ENCODE assay signal across 8 cellular contexts in the genomic region with DNA sequence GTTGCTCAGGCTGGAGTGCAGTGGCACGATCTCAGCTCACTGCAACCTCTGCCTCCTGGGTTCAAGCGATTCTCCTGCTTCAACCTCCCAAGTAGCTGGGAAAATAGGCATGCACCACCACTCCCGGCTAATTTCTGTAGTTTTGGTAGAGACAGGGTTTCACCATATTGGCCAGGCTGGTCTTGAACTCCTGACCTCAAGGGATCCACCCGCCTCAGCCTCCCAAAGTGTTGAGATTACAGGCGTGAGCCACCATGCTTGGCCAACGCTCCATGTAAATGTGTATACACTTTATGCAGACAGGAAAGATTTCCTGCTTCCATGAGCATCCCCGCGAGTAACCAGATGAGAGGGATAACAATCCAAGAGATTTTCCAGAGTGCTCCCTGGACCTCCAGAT. TPM values are rescaled to one million over a fixed set of nuclear protein-coding genes. Genes with fewer than 3 reads are reported as not detected.
A peak's percentile ranks its signal among the peaks of the same experiment; 100 is the strongest.
DNase-seq lines count a peak whose midpoint lies in the region; ATAC-seq, FAIRE-seq and TF ChIP-seq lines count a peak whose summit lies in the region.
"Not testable (repeated sequence)": the region's sequence is repeated elsewhere in the genome, so short reads cannot be mapped to it uniquely, and the experiment has no call there.
"Had no signal": no experiment of that assay in that cellular context is flagged by ENCODE, and none has a peak within 500 bp of the region (broad histone marks: within the 10 kb centered on the region; RNA-seq: fewer than 3 reads in every experiment).

No MANE protein-coding gene starts in this region.

- H3K4ac ChIP-seq in H1 (replicated peaks; ENCODE audit: insufficient read length, low read depth, low read length), result not testable (repeated sequence)

- H3K27ac ChIP-seq in H1 (ENCODE audit: low read depth, low read length), result not testable (repeated sequence)
- H3K27ac ChIP-seq in HepG2 (ENCODE audit: extremely low read length, insufficient read depth, low read length) (peak overlapping the region; percentile 92), pancreas (peak overlapping the region in 3 of 4 donors; percentile 41 to 76 (median 70)), testis (peak overlapping the region; percentile 47 to 69)

- H4K20me1 ChIP-seq in H1 (replicated peaks in 1 of 2; ENCODE audit: control insufficient read depth in 1 of 2, insufficient read depth in 2 of 2, low read length in 2 of 2); HepG2 (ENCODE audit: insufficient read depth, low read length): not testable (repeated sequence)

- H3K4me3 Mint-ChIP-seq in chondrocyte (ENCODE audit: unreplicated experiment), result not testable (repeated sequence)

- not testable (repeated sequence) for H3K9me3 ChIP-seq in adipocyte (ENCODE audit: control insufficient read depth, low read length); H1 (ENCODE audit: insufficient read depth in 2 of 2, low read depth in 1 of 2, low read length in 1 of 2); HepG2 (ENCODE audit: low read length); pancreas; testis

- H3K27me3 ChIP-seq in adipocyte (replicated peaks; ENCODE audit: control insufficient read depth, insufficient read depth, low read length); H1 (replicated peaks in 1 of 4; ENCODE audit: control insufficient read depth in 3 of 4, extremely low read depth in 1 of 4, insufficient read depth in 3 of 4, low read length in 3 of 4); HepG2 (ENCODE audit: control insufficient read depth in 1 of 2, insufficient read depth in 2 of 2, low read length in 2 of 2); pancreas; testis: not testable (repeated sequence)

- H2BK12ac ChIP-seq in H1 (ENCODE audit: low read depth, low read length), result peak overlapping the region; percentile 85; the same call in 1 of the 2 replicates

- H3K14ac ChIP-seq in H1 (ENCODE audit: insufficient read length), result not testable (repeated sequence)

- not testable (repeated sequence) for BruUV-seq in HepG2 (replicated peaks; lab: Mats Ljungman, UMichigan)

- ATAC-seq in HepG2, pancreas: not testable (repeated sequence)

- in situ Hi-C loops in HepG2 (cut with HindIII; ENCODE audit: extremely low pct_ligation_motif_present, low pct_unique_long_range_greater_than_20kb), result loop anchor here (5.0 kb wide), 1 partner anchor 35 kb away; a partner anchor contains a TSS

- H3K36me3 ChIP-seq in adipocyte (ENCODE audit: control insufficient read depth, insufficient read depth, low read length, severe bottlenecking); H1 (ENCODE audit: control insufficient read depth in 2 of 4, insufficient read depth in 4 of 4, low read length in 3 of 4); HepG2 (replicated peaks in 1 of 2; ENCODE audit: control insufficient read depth in 1 of 2, insufficient read depth in 2 of 2, low read length in 2 of 2); pancreas; testis (ENCODE audit: low read depth, missing control alignments): not testable (repeated sequence)

- H3K4me1 Mint-ChIP-seq in chondrocyte (ENCODE audit: low read depth), result peaks cover 38% of the 10 kb centered on the region

- not testable (repeated sequence) for H4K91ac ChIP-seq in H1 (replicated peaks; ENCODE audit: insufficient read length, low read length)

- H3K27ac Mint-ChIP-seq in chondrocyte (ENCODE audit: unreplicated experiment), result peak overlapping the region; percentile 62

- not testable (repeated sequence) for H4K5ac ChIP-seq in H1 (ENCODE audit: insufficient read length, low read depth, low read length)

- H3K18ac ChIP-seq in H1 (ENCODE audit: extremely low read depth, low read length), result not testable (repeated sequence)

- H2AFZ ChIP-seq in H1 (ENCODE audit: low read length); HepG2 (ENCODE audit: low read length): not testable (repeated sequence)

- peaks cover 10% of the 10 kb centered on the region for H3K9me3 Mint-ChIP-seq in chondrocyte (ENCODE audit: low read depth)

- TF ChIP-seq RAD21 in H1 (IDR thresholded peaks at IDR 0.05 in 1 of 2, conservative IDR thresholded peaks at IDR 0.05 in 1 of 2; ENCODE audit: low read depth in 2 of 2, low read length in 2 of 2); HepG2 (CRISPR knock-in tag; IDR thresholded peaks at IDR 0.05): not testable (repeated sequence)

- H2BK15ac ChIP-seq in H1 (ENCODE audit: low read length), result not testable (repeated sequence)

- H2BK5ac ChIP-seq in H1 (ENCODE audit: low read depth, low read length), result not testable (repeated sequence)

- H2BK20ac ChIP-seq in H1 (ENCODE audit: low read length), result 0 out of 2 replicates have a peak overlapping the region, but pooled peaks have one; percentile 23

- not testable (repeated sequence) for H3K4me3 ChIP-seq in adipocyte (ENCODE audit: low read length); H1 (ENCODE audit: extremely low read depth in 1 of 4, insufficient read depth in 2 of 4, low read depth in 3 of 4, low read length in 4 of 4); pancreas; testis
- H3K4me3 ChIP-seq in HepG2 (replicated peaks in 1 of 3; ENCODE audit: insufficient read depth in 1 of 3, low read depth in 2 of 3, low read length in 3 of 3), result 0 out of 6 replicates have a peak overlapping the region, but pooled peaks of 1 of the 3 experiments have one; percentile 19

- 90% methylated on average over 8 of the region's 8 CpGs; no CpG with 5 or more reads in 1 of the 2 experiments for WGBS in H1 (ENCODE audit: extremely low coverage in 1 of 2, insufficient coverage in 1 of 2, insufficient read length in 1 of 2, insufficient replicate concordance in 2 of 2, low coverage in 1 of 2, low lambda C conversion rate in 2 of 2, missing lambda C conversion rate in 1 of 2), 2 experiments
- 72% methylated on average over 8 of the region's 8 CpGs for WGBS in HepG2 (ENCODE audit: low lambda C conversion rate)
- WGBS in pancreas, 2 donors, result 90 to 92% methylated on average over 8 of the region's 8 CpGs
- WGBS in testis, 2 donors, result 74 to 76% methylated on average over 8 of the region's 8 CpGs

- not testable (repeated sequence) for H3K36me3 Mint-ChIP-seq in chondrocyte (ENCODE audit: low read depth)

- H3K4me1 ChIP-seq in adipocyte (ENCODE audit: control insufficient read depth, insufficient read depth, low read length) (peaks cover 37% of the 10 kb centered on the region), H1 (replicated peaks in 1 of 4; ENCODE audit: control insufficient read depth in 3 of 4, insufficient read depth in 4 of 4, low read length in 3 of 4) (peaks cover 3 to 16% (median 6%) of the 10 kb centered on the region in 4 experiments), HepG2 (ENCODE audit: insufficient read depth, low read length) (peaks cover 88% of the 10 kb centered on the region), pancreas (peaks cover 9 to 25% (median 22%) of the 10 kb centered on the region in 3 donors), testis (peaks cover 34% of the 10 kb centered on the region)

- H3K23me2 ChIP-seq in H1 (ENCODE audit: low read depth, low read length), result not testable (repeated sequence)

- H2BK120ac ChIP-seq in H1 (replicated peaks; ENCODE audit: low read depth, low read length), result peak overlapping the region; percentile 14

- not testable (repeated sequence) for FAIRE-seq in H1 (lab: Jason Lieb, UNC); HepG2 (lab: Jason Lieb, UNC); pancreas (lab: Jason Lieb, UNC)

- not testable (repeated sequence) for H3K27me3 Mint-ChIP-seq in chondrocyte (ENCODE audit: low read depth)

- not testable (repeated sequence) for H3K79me1 ChIP-seq in H1 (ENCODE audit: low read depth, low read length)

- H4K8ac ChIP-seq in H1 (ENCODE audit: extremely low read depth, insufficient read depth, low read length), result not testable (repeated sequence)

- H3K9ac ChIP-seq in adipocyte (ENCODE audit: low read length) (peak overlapping the region; percentile 58), HepG2 (ENCODE audit: insufficient read depth, low read depth, low read length) (peak overlapping the region; percentile 75)
- H3K9ac ChIP-seq in H1 (replicated peaks in 1 of 4; ENCODE audit: extremely low read depth in 1 of 4, low read depth in 3 of 4, low read length in 3 of 4), result not testable (repeated sequence)

- POLR2A ChIA-PET in H1 (lab: Charles Lee; ENCODE audit: partially characterized antibody), result interaction anchor here (1.3 to 2.8 kb wide), 4 partner anchors 8 to 38 kb away, joined by 3 to 15 read pairs (median 6); a partner anchor contains a TSS
- POLR2A ChIA-PET in HepG2 (lab: Yijun Ruan, JAX), result interaction anchor here (1.0 to 18.6 kb wide), 7 partner anchors 9 to 98 kb away, joined by 3 to 518 read pairs (median 4); a partner anchor contains a TSS

- not testable (repeated sequence) for H3K79me2 ChIP-seq in H1 (ENCODE audit: control insufficient read depth in 1 of 2, insufficient read depth in 2 of 2, low read length in 2 of 2); HepG2 (ENCODE audit: insufficient read depth, low read length)

- not testable (repeated sequence) for H3K56ac ChIP-seq in H1 (replicated peaks; ENCODE audit: insufficient read length, low read depth, low read length)

- CTCF ChIA-PET in H1 (lab: Charles Lee; ENCODE audit: partially characterized antibody), result interaction anchor here (1.3 to 2.2 kb wide), 4 partner anchors 52 to 106 kb away, joined by 3 to 7 read pairs (median 4); no protein-coding TSS in a partner anchor
- CTCF ChIA-PET in HepG2 (lab: Yijun Ruan, JAX; ENCODE audit: low intra/inter-chr PET ratio, low total read pairs), result not testable (repeated sequence)

- DNase-seq in adipocyte (ENCODE audit: low read depth); chondrocyte (ENCODE audit: low spot score); H1 (ENCODE audit: low read depth in 1 of 2, low spot score in 2 of 2); HepG2 (ENCODE audit: low spot score); pancreas; testis: not testable (repeated sequence)
- peak; percentile 41 for DNase-seq in mesenteric fat pad (ENCODE audit: low spot score)

- not testable (repeated sequence) for TF ChIP-seq EP300 in H1 (IDR thresholded peaks at IDR 0.05; ENCODE audit: borderline replicate concordance in 1 of 2, low read depth in 2 of 2, low read length in 2 of 2); HepG2 (IDR thresholded peaks at IDR 0.05; ENCODE audit: low read depth in 2 of 2, low read length in 2 of 2); HepG2 (CRISPR knock-in tag; IDR thresholded peaks at IDR 0.05; ENCODE audit: borderline replicate concordance)

- intact Hi-C loops in HepG2 (cut with micrococcal nuclease; ENCODE audit: unreplicated experiment), result loop anchor here (10.0 kb wide), 1 partner anchor 53 kb away; no protein-coding TSS in a partner anchor
- intact Hi-C loops in pancreas (cut with DNase I); testis (cut with DNase I; ENCODE audit: low total_unique reads): not testable (repeated sequence)

- not testable (repeated sequence) for TF ChIP-seq POLR2A in H1 (IDR thresholded peaks at IDR 0.05; ENCODE audit: control extremely low read depth in 1 of 2, low read depth in 2 of 2, low read length in 2 of 2); HepG2 (IDR thresholded peaks at IDR 0.05; ENCODE audit: insufficient read depth in 1 of 2, low read depth in 2 of 2, low read length in 2 of 2); testis (IDR thresholded peaks at IDR 0.05)

- not testable (repeated sequence) for H2AK5ac ChIP-seq in H1 (ENCODE audit: low read depth, low read length)

- not testable (repeated sequence) for TF ChIP-seq CTCF in chondrocyte (IDR thresholded peaks at IDR 0.05); H1 (IDR thresholded peaks at IDR 0.05; ENCODE audit: control extremely low read depth in 1 of 3, insufficient read depth in 1 of 3, low read depth in 1 of 3, low read length in 3 of 3); HepG2 (CRISPR knock-in tag; IDR thresholded peaks at IDR 0.05); pancreas (IDR thresholded peaks at IDR 0.05); testis (IDR thresholded peaks at IDR 0.05)

- H3K23ac ChIP-seq in H1 (ENCODE audit: insufficient read length), result not testable (repeated sequence)

- H3K4me2 ChIP-seq in H1 (ENCODE audit: insufficient read depth in 1 of 2, low read depth in 2 of 2, low read length in 2 of 2), result not testable (repeated sequence)
- H3K4me2 ChIP-seq in HepG2 (ENCODE audit: low read depth, low read length), result peak overlapping the region; percentile 61

RNA-seq across cellular contexts. Expression of a gene that starts 34.8 kb away (rescaled TPM):
- total RNA-seq in chondrocyte (3,793 to 4,450 TPM (median 3,807 TPM) in 3 replicates), HepG2 (2016; rRNA removed; fragmentation: Illumina TruSeq; extraction: Trizol) (544 and 607 TPM in 2 replicates), mesenteric fat pad (7,690 TPM), pancreas (1,000 to 10,000 TPM; 1,217 to 1,772 (median 1,396) TPM), testis (1,000 to 10,000 TPM; 1,162 to 1,419 TPM)
- 1,461 and 1,535 TPM in 2 replicates for total RNA-seq in H1 (2021; fragmentation: NEBNext Ultra II Directional; extraction: Animal tissue kit (Norgen Biotek cat#: 25700))
- polyA plus RNA-seq in H1 (2011; rRNA removed) (895 and 1,153 TPM in 2 replicates), HepG2 (2011; rRNA removed) (760 and 802 TPM in 2 replicates), pancreas (1,000 to 10,000 TPM; 1,114 to 1,632 TPM), testis (ENCODE audit: insufficient read depth, low read depth, low replicate concordance) (2,237 TPM)
- polyA plus RNA-seq in H1 (2011; cell fraction: cytosol; rRNA removed), result 859 TPM
- polyA plus RNA-seq in H1 (2011; cell fraction: nucleus; rRNA removed), result 858 TPM
- 2,371 to 2,868 TPM (median 2,459 TPM) in 4 replicates for polyA plus RNA-seq in H1 (2012, experiment 1 of 2)
- 3,437 TPM for polyA plus RNA-seq in H1 (2012, experiment 2 of 2)
- polyA plus RNA-seq in H1 (2013, experiment 1 of 2), result 1,345 TPM
- 1,427 TPM for polyA plus RNA-seq in H1 (2013, experiment 2 of 2)
- 388 and 391 TPM in 2 replicates for polyA minus RNA-seq in H1 (2011; rRNA and poly(A)+ RNA removed)
- 705 TPM for polyA minus RNA-seq in H1 (2011; cell fraction: cytosol; rRNA and poly(A)+ RNA removed)
- polyA minus RNA-seq in H1 (2011; cell fraction: nucleus; rRNA and poly(A)+ RNA removed), result 403 TPM
- 3,105 and 3,667 TPM in 2 replicates for total RNA-seq in HepG2 (2016; cell fraction: cytosol; rRNA removed; fragmentation: Illumina TruSeq; extraction: Trizol; ENCODE audit: low read depth)
- 481 and 554 TPM in 2 replicates for total RNA-seq in HepG2 (2016; cell fraction: insoluble cytoplasmic fraction; rRNA removed; fragmentation: Illumina TruSeq; extraction: Trizol)
- 4,411 and 4,459 TPM in 2 replicates for total RNA-seq in HepG2 (2016; cell fraction: membrane; rRNA removed; fragmentation: Illumina TruSeq; extraction: Trizol)
- total RNA-seq in HepG2 (2016; cell fraction: nucleus; rRNA removed; fragmentation: Illumina TruSeq; extraction: Trizol), result 460 and 546 TPM in 2 replicates
- 904 and 962 TPM in 2 replicates for polyA plus RNA-seq in HepG2 (2011; cell fraction: cytosol; rRNA removed)
- 547 and 633 TPM in 2 replicates for polyA plus RNA-seq in HepG2 (2011; cell fraction: nucleus; rRNA removed)
- 4,160 and 4,286 TPM in 2 replicates for polyA plus RNA-seq in HepG2 (2012)
- polyA plus RNA-seq in HepG2 (2016; cell fraction: cytosol; fragmentation: Illumina TruSeq; extraction: Trizol; ENCODE audit: low read depth), result 74,852 and 83,301 TPM in 2 replicates
- polyA plus RNA-seq in HepG2 (2016; cell fraction: insoluble cytoplasmic fraction; fragmentation: Illumina TruSeq; extraction: Trizol; ENCODE audit: low read depth), result 2,697 and 2,813 TPM in 2 replicates
- 37,583 and 39,786 TPM in 2 replicates for polyA plus RNA-seq in HepG2 (2016; cell fraction: membrane; fragmentation: Illumina TruSeq; extraction: Trizol; ENCODE audit: low read depth)
- 2,546 and 3,012 TPM in 2 replicates for polyA plus RNA-seq in HepG2 (2016; cell fraction: nucleus; fragmentation: Illumina TruSeq; extraction: Trizol; ENCODE audit: insufficient read depth, low read depth)
- polyA minus RNA-seq in HepG2 (2011; rRNA and poly(A)+ RNA removed; ENCODE audit: low replicate concordance), result 361 and 877 TPM in 2 replicates
- polyA minus RNA-seq in HepG2 (2011; cell fraction: cytosol; rRNA and poly(A)+ RNA removed), result 693 and 773 TPM in 2 replicates
- 191 and 263 TPM in 2 replicates for polyA minus RNA-seq in HepG2 (2011; cell fraction: nucleus; rRNA and poly(A)+ RNA removed)

RNA-seq across cellular contexts. Expression of a gene that starts 52.1 kb away (rescaled TPM):
- 1.3 to 4.5 TPM (median 2.8 TPM) in 3 replicates for total RNA-seq in chondrocyte
- 0.22 and 0.23 TPM in 2 replicates for total RNA-seq in H1 (2021; fragmentation: NEBNext Ultra II Directional; extraction: Animal tissue kit (Norgen Biotek cat#: 25700))
- 0.62 and 1.4 TPM in 2 replicates for polyA plus RNA-seq in H1 (2011; rRNA removed)
- 1.7 TPM for polyA plus RNA-seq in H1 (2011; cell fraction: cytosol; rRNA removed)
- polyA plus RNA-seq in H1 (2011; cell fraction: nucleus; rRNA removed), result 3.9 TPM
- 0.43 to 0.91 TPM (median 0.72 TPM) in 4 replicates for polyA plus RNA-seq in H1 (2012, experiment 1 of 2)
- 1.0 TPM for polyA plus RNA-seq in H1 (2012, experiment 2 of 2)
- 0.08 TPM for polyA plus RNA-seq in H1 (2013, experiment 1 of 2)
- 0.09 TPM for polyA plus RNA-seq in H1 (2013, experiment 2 of 2)
- polyA minus RNA-seq in H1 (2011; rRNA and poly(A)+ RNA removed), result 0.95 and 1.1 TPM in 2 replicates
- 0.81 TPM for polyA minus RNA-seq in H1 (2011; cell fraction: cytosol; rRNA and poly(A)+ RNA removed)
- 2.9 TPM for polyA minus RNA-seq in H1 (2011; cell fraction: nucleus; rRNA and poly(A)+ RNA removed)
- total RNA-seq in HepG2 (2016; rRNA removed; fragmentation: Illumina TruSeq; extraction: Trizol), result 0.09 TPM in 1 of 2 replicates, not detected in the other
- 0.09 and 0.10 TPM in 2 replicates for total RNA-seq in HepG2 (2016; cell fraction: cytosol; rRNA removed; fragmentation: Illumina TruSeq; extraction: Trizol; ENCODE audit: low read depth)
- total RNA-seq in HepG2 (2016; cell fraction: insoluble cytoplasmic fraction; rRNA removed; fragmentation: Illumina TruSeq; extraction: Trizol), result 0.09 TPM in 1 of 2 replicates, not detected in the other
- 0.06 and 0.07 TPM in 2 replicates for total RNA-seq in HepG2 (2016; cell fraction: membrane; rRNA removed; fragmentation: Illumina TruSeq; extraction: Trizol)
- 0.13 and 0.16 TPM in 2 replicates for total RNA-seq in HepG2 (2016; cell fraction: nucleus; rRNA removed; fragmentation: Illumina TruSeq; extraction: Trizol)
- polyA plus RNA-seq in HepG2 (2011; rRNA removed), result 0.65 and 2.3 TPM in 2 replicates
- polyA plus RNA-seq in HepG2 (2011; cell fraction: cytosol; rRNA removed), result 0.24 and 0.96 TPM in 2 replicates
- 2.9 and 8.0 TPM in 2 replicates for polyA plus RNA-seq in HepG2 (2011; cell fraction: nucleus; rRNA removed)
- polyA plus RNA-seq in HepG2 (2012), result 1.1 and 1.9 TPM in 2 replicates
- polyA plus RNA-seq in HepG2 (2016; cell fraction: cytosol; fragmentation: Illumina TruSeq; extraction: Trizol; ENCODE audit: low read depth), result 1.3 and 1.4 TPM in 2 replicates
- 0.07 TPM in 1 of 2 replicates, not detected in the other for polyA plus RNA-seq in HepG2 (2016; cell fraction: insoluble cytoplasmic fraction; fragmentation: Illumina TruSeq; extraction: Trizol; ENCODE audit: low read depth)
- polyA plus RNA-seq in HepG2 (2016; cell fraction: membrane; fragmentation: Illumina TruSeq; extraction: Trizol; ENCODE audit: low read depth), result 0.37 and 0.43 TPM in 2 replicates
- not detected in 2 replicates for polyA plus RNA-seq in HepG2 (2016; cell fraction: nucleus; fragmentation: Illumina TruSeq; extraction: Trizol; ENCODE audit: insufficient read depth, low read depth)
- polyA minus RNA-seq in HepG2 (2011; rRNA and poly(A)+ RNA removed; ENCODE audit: low replicate concordance), result 0.28 and 1.6 TPM in 2 replicates
- polyA minus RNA-seq in HepG2 (2011; cell fraction: cytosol; rRNA and poly(A)+ RNA removed), result 0.44 and 0.79 TPM in 2 replicates
- polyA minus RNA-seq in HepG2 (2011; cell fraction: nucleus; rRNA and poly(A)+ RNA removed), result 1.7 and 6.0 TPM in 2 replicates
- 13.2 TPM for total RNA-seq in mesenteric fat pad
- total RNA-seq in pancreas, result 1 to 10 TPM in 3 of 6 donors, under 1 TPM in 3; 0.43 to 2.4 (median 0.98) TPM
- 1 to 10 TPM; 1.2 to 1.7 TPM for polyA plus RNA-seq in pancreas
- total RNA-seq in testis, result 10 to 100 TPM; 21.0 to 33.4 TPM
- 9.2 TPM for polyA plus RNA-seq in testis (ENCODE audit: insufficient read depth, low read depth, low replicate concordance)
- total RNA-seq: Daoy had no signal
